In the genomic region with DNA sequence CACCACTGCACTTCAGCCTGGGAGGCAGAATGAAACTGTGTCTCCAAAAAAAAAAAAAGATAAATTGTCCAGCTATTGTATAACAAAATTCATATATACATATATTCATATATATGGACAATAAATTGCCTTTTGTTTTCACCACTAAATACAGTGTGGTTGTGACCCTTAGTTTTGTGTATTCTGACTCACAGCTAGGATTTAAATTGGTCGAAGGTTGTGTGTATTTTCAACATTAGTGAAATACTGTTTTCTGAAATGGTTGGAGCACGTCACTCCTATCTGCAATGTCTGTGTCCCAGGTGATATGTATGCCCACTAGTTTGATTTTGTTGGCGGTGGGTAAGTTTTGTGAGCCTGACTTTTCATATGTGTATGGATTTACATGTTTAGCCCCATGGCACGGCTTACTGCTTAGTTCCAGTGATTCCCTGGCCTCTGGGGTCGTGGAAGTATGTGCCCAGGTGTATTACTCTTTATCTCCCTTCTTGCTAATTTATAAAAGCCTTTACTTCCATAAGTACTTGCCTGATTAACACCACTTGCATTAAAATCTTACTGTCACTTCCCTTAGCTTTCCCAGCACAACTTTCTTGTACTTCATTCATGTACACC, we compare ENCODE assay signal across 32 cellular contexts. TPM values are rescaled to one million over a fixed set of nuclear protein-coding genes. Genes with fewer than 3 reads are reported as not detected.
DNase-seq lines count a peak whose midpoint lies in the region; ATAC-seq, FAIRE-seq and TF ChIP-seq lines count a peak whose summit lies in the region.
"Had no signal": no experiment of that assay in that cellular context is flagged by ENCODE, and none has a peak within 500 bp of the region (broad histone marks: within the 10 kb centered on the region; RNA-seq: fewer than 3 reads in every experiment).

No MANE protein-coding gene starts in this region.

- no peaks in the 10 kb centered on the region for H3K9me3 ChIP-seq in A549
- no peaks in the 10 kb centered on the region for H3K9me3 ChIP-seq in CD8-positive, alpha-beta memory T cell (ENCODE audit: low read length)
- H3K9me3 ChIP-seq: BE2C, Peyer's patch, right lobe of liver, stomach had no signal

- H3K27ac Mint-ChIP-seq in CD8-positive, alpha-beta memory T cell: peak overlapping the region in 5 of 8 donors; percentile 2 to 68 (median 46)
- H3K27ac Mint-ChIP-seq in activated B cell treated with CpG ODN at 0.5 μM for 24 hours (peak overlapping the region; percentile 2), memory B cell (peak overlapping the region; percentile 21)
- H3K27ac Mint-ChIP-seq: activated CD8-positive, alpha-beta memory T cell treated with anti-CD3 and anti-CD28 coated beads, Interleukin-2, amount 10 ng/mL, durations not matched to agents 7 days and 5 days; progenitor cell of endocrine pancreas had no signal

- no peak for TF ChIP-seq CTCF in A549 (IDR thresholded peaks at IDR 0.05)
- no peak for TF ChIP-seq CTCF in activated B cell treated with CpG ODN at 0.5 μM for 24 hours (IDR thresholded peaks at IDR 0.05)

- no peak for FAIRE-seq in A549 (lab: Jason Lieb, UNC)
- FAIRE-seq: colon, GM12892 had no signal

- POLR2A ChIA-PET in A549 (lab: Yijun Ruan, JAX) (no interaction called here), activated B cell treated with CpG ODN at 0.5 μM for 24 hours (lab: Charles Lee) (interaction anchor here (0.7 to 1.2 kb wide), 2 partner anchors 9 to 13 kb away, joined by 3 read pairs; no protein-coding TSS in a partner anchor)
- POLR2A ChIA-PET in CD8-positive, alpha-beta memory T cell (lab: Charles Lee): no interaction called here

- CTCF ChIA-PET in A549 (lab: Yijun Ruan, JAX): no interaction called here
- CTCF ChIA-PET in CD8-positive, alpha-beta memory T cell (lab: Charles Lee): no interaction called here
- CTCF ChIA-PET in activated B cell treated with CpG ODN at 0.5 μM for 24 hours (lab: Charles Lee): interaction anchor here (1.4 kb wide), 1 partner anchor 25 kb away, joined by 3 read pairs; no protein-coding TSS in a partner anchor

- WGBS in A549 (ENCODE audit: missing lambda C conversion rate): 51% methylated on average over 5 of the region's 5 CpGs

- no peaks in the 10 kb centered on the region for H3K36me3 ChIP-seq in CD8-positive, alpha-beta memory T cell (ENCODE audit: insufficient read depth, low read length)
- H3K36me3 ChIP-seq: BE2C, Peyer's patch, right lobe of liver, stomach, WERI-Rb-1 had no signal

- TF ChIP-seq EP300 in A549 (IDR thresholded peaks at IDR 0.05): no peak

- H3K27ac ChIP-seq in A549: 0 out of 6 replicates have a peak overlapping the region, but pooled peaks of 1 of the 2 experiments have one; percentile 23
- no peak overlapping the region for H3K27ac ChIP-seq in CD8-positive, alpha-beta memory T cell (ENCODE audit: low read depth, low read length)
- H3K27ac ChIP-seq: Peyer's patch, WERI-Rb-1 had no signal

- H3K36me3 Mint-ChIP-seq in CD8-positive, alpha-beta memory T cell: peaks cover 0 to 3% (median 0%) of the 10 kb centered on the region in 3 donors
- H3K36me3 Mint-ChIP-seq in activated B cell treated with CpG ODN at 0.5 μM for 24 hours (ENCODE audit: low read depth) (peaks cover 8% of the 10 kb centered on the region), memory B cell (peaks cover 6% of the 10 kb centered on the region)

- no peaks in the 10 kb centered on the region for H3K27me3 ChIP-seq in CD8-positive, alpha-beta memory T cell (ENCODE audit: insufficient read depth, low read length, poor library complexity, severe bottlenecking)
- H3K27me3 ChIP-seq: BE2C, Peyer's patch, right lobe of liver, stomach had no signal

- no peaks in the 10 kb centered on the region for H3K9me3 Mint-ChIP-seq in CD8-positive, alpha-beta memory T cell
- H3K9me3 Mint-ChIP-seq in activated B cell treated with CpG ODN at 0.5 μM for 24 hours: no peaks in the 10 kb centered on the region
- no peaks in the 10 kb centered on the region for H3K9me3 Mint-ChIP-seq in memory B cell
- H3K9me3 Mint-ChIP-seq: activated naive CD4-positive, alpha-beta T cell treated with anti-CD3 and anti-CD28 coated beads, Interleukin-2, amount 50 U/mL, for 72 hours; activated T-helper 1 cell treated with anti-CD3 and anti-CD28 coated beads, Interleukin-12 subunit alpha, Interleukin-12 subunit beta, Interleukin-2, Interleukin-4 antibody, amounts not matched to agents 30 ng/mL and 10 ng/mL and 1 ng/mL, durations not matched to agents 14 hours and 24 hours and 36 hours had no signal

- TF ChIP-seq POLR2A in A549 (IDR thresholded peaks at IDR 0.05; ENCODE audit: low read length): no peak

- TF ChIP-seq RAD21 in A549 (conservative IDR thresholded peaks at IDR 0.05 in 1 of 2, IDR thresholded peaks at IDR 0.05 in 1 of 2): no peak

- no peak for DNase-seq in A549 (ENCODE audit: low read depth in 1 of 2, low spot score in 1 of 2)
- no peak for DNase-seq in CD8-positive, alpha-beta memory T cell
- no peak for DNase-seq in activated B cell treated with CpG ODN at 0.5 μM for 24 hours
- DNase-seq in memory B cell (ENCODE audit: low spot score in 2 of 2): no peak
- DNase-seq in retina: no peak
- no peak for DNase-seq in iPS-NIHi11 (ENCODE audit: low spot score)
- no peak for DNase-seq in SW480 (ENCODE audit: low spot score)
- DNase-seq: ACHN; activated CD8-positive, alpha-beta memory T cell treated with anti-CD3 and anti-CD28 coated beads, Interleukin-2, amount 10 ng/mL, durations not matched to agents 7 days and 5 days; aorta; BE2C; COR-L47; DMS53; H7; Kasumi-1; NCI-H1417 treated with DMSO at 0.1 percent for 48 hours; NCI-H2081; NCI-H2227 treated with DMSO at 0.1 percent for 48 hours; NCI-H526; Peyer's patch; right lobe of liver; SHP77; stimulated activated CD8-positive, alpha-beta memory T cell treated with anti-CD3 and anti-CD28 coated beads, Interleukin-4, amount 100 ng/mL, for 48 hours; stomach; T-helper 9 cell; WERI-Rb-1 had no signal

- H3K4me3 Mint-ChIP-seq in CD8-positive, alpha-beta memory T cell: no peak overlapping the region
- H3K4me3 Mint-ChIP-seq in activated B cell treated with CpG ODN at 0.5 μM for 24 hours: no peak overlapping the region
- H3K4me3 Mint-ChIP-seq in memory B cell: no peak overlapping the region
- H3K4me3 Mint-ChIP-seq: activated CD8-positive, alpha-beta memory T cell treated with anti-CD3 and anti-CD28 coated beads, Interleukin-2, amount 10 ng/mL, durations not matched to agents 7 days and 5 days; activated T-helper 1 cell treated with anti-CD3 and anti-CD28 coated beads, Interleukin-12 subunit alpha, Interleukin-12 subunit beta, Interleukin-2, Interleukin-4 antibody, amounts not matched to agents 30 ng/mL and 10 ng/mL and 1 ng/mL, durations not matched to agents 14 hours and 24 hours and 36 hours had no signal

- H3K4me2 ChIP-seq in A549: peak overlapping the region; percentile 66

- ATAC-seq in A549: no peak
- ATAC-seq in activated B cell treated with CpG ODN at 0.5 μM for 24 hours (ENCODE audit: low read depth): no peak
- no peak for ATAC-seq in memory B cell (ENCODE audit: low read depth)
- ATAC-seq in HG03565 (IDR thresholded peaks at IDR 0.05; ENCODE audit: unreplicated experiment): no peak
- ATAC-seq: activated CD8-positive, alpha-beta memory T cell treated with anti-CD3 and anti-CD28 coated beads, Interleukin-2, amount 10 ng/mL, durations not matched to agents 7 days and 5 days had no signal

- intact Hi-C loops in activated B cell treated with CpG ODN at 0.5 μM for 24 hours (cut with micrococcal nuclease): no loop called here

- no peaks in the 10 kb centered on the region for H3K27me3 Mint-ChIP-seq in CD8-positive, alpha-beta memory T cell
- H3K27me3 Mint-ChIP-seq in activated B cell treated with CpG ODN at 0.5 μM for 24 hours: no peaks in the 10 kb centered on the region
- H3K27me3 Mint-ChIP-seq in memory B cell: no peaks in the 10 kb centered on the region
- H3K27me3 Mint-ChIP-seq: activated CD8-positive, alpha-beta memory T cell treated with anti-CD3 and anti-CD28 coated beads, Interleukin-2, amount 10 ng/mL, durations not matched to agents 7 days and 5 days; progenitor cell of endocrine pancreas had no signal

- peaks cover 45% of the 10 kb centered on the region for H3K4me1 ChIP-seq in A549
- H3K4me1 ChIP-seq in CD8-positive, alpha-beta memory T cell (ENCODE audit: insufficient read depth, low read length): peaks cover 12% of the 10 kb centered on the region

- H3K4me1 Mint-ChIP-seq in CD8-positive, alpha-beta memory T cell: peaks cover 56 to 82% (median 78%) of the 10 kb centered on the region in 3 donors
- H3K4me1 Mint-ChIP-seq in activated B cell treated with CpG ODN at 0.5 μM for 24 hours (peaks cover 87% of the 10 kb centered on the region), memory B cell (peaks cover 55% of the 10 kb centered on the region)

- H3K4me3 ChIP-seq in A549: no peak overlapping the region
- no peak overlapping the region for H3K4me3 ChIP-seq in CD8-positive, alpha-beta memory T cell (ENCODE audit: low read length)
- H3K4me3 ChIP-seq: Peyer's patch, right lobe of liver, stomach had no signal

TF ChIP-seq in A549, 52 proteins besides CTCF, POLR2A, EP300 and RAD21:
- TF ChIP-seq, protein P1, sequence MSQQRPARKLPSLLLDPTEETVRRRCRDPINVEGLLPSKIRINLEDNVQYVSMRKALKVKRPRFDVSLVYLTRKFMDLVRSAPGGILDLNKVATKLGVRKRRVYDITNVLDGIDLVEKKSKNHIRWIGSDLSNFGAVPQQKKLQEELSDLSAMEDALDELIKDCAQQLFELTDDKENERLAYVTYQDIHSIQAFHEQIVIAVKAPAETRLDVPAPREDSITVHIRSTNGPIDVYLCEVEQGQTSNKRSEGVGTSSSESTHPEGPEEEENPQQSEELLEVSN (IDR thresholded peaks at IDR 0.05; ENCODE audit: borderline replicate concordance, low read depth): no peak
- TF ChIP-seq CEBPB (IDR thresholded peaks at IDR 0.05): no peak
- TF ChIP-seq EHMT2 (IDR thresholded peaks at IDR 0.05; ENCODE audit: low read depth): no peak

RNA-seq across cellular contexts. Expression of a gene that starts 33.3 kb away (rescaled TPM):
- polyA plus RNA-seq in A549 (2011; rRNA removed): 8.3 and 10.0 TPM in 2 replicates
- polyA plus RNA-seq in A549 (2012; cell fraction: cytosol; rRNA removed): 4.1 and 4.4 TPM in 2 replicates
- 5.8 and 6.1 TPM in 2 replicates for polyA plus RNA-seq in A549 (2012; cell fraction: nucleus; rRNA removed)
- polyA plus RNA-seq in A549 (2017; fragmentation: RNase III; extraction: RNeasy Plus Mini Kit Qiagen cat#74134 plus additional on column Dnase treatment): 6.7 to 7.8 TPM (median 7.3 TPM) in 3 replicates
- 11.8 and 13.0 TPM in 2 replicates for polyA minus RNA-seq in A549 (2011; rRNA and poly(A)+ RNA removed)
- 10 to 100 TPM; 25.0 to 25.5 TPM for total RNA-seq in CD8-positive, alpha-beta memory T cell
- 12.0 TPM for polyA plus RNA-seq in CD8-positive, alpha-beta memory T cell
- 27.0 and 28.5 TPM in 2 replicates for total RNA-seq in activated B cell treated with CpG ODN at 0.5 μM for 24 hours
